Comparison of ENCODE assay signal across 13 cellular contexts in genomic region chr14:23877111-23877510, GRCh38.
DNase-seq lines count a peak whose midpoint lies in the region; ATAC-seq, FAIRE-seq and TF ChIP-seq lines count a peak whose summit lies in the region.
"Had no signal": no experiment of that assay in that cellular context is flagged by ENCODE, and none has a peak within 500 bp of the region (broad histone marks: within the 10 kb centered on the region; RNA-seq: fewer than 3 reads in every experiment).

No MANE protein-coding gene starts in this region.

- H3K27me3 ChIP-seq in ovary = no peaks in the 10 kb centered on the region
- H3K27me3 ChIP-seq in CD8-positive, alpha-beta T cell (ENCODE audit: insufficient read depth, low read length) = peaks cover 4% of the 10 kb centered on the region

- no peaks in the 10 kb centered on the region for H3K4me1 ChIP-seq in ovary (ENCODE audit: insufficient read depth)
- H3K4me1 ChIP-seq in CD8-positive, alpha-beta T cell (ENCODE audit: insufficient read depth, low read length) = no peaks in the 10 kb centered on the region

- TF ChIP-seq CTCF in ovary (IDR thresholded peaks at IDR 0.05) = no peak
- TF ChIP-seq CTCF in CD8-positive, alpha-beta T cell (IDR thresholded peaks at IDR 0.05) = no peak

- 93 to 97% (median 94%) methylated on average over 4 of the region's 4 CpGs for WGBS in ovary, 3 donors

- CTCF ChIA-PET in activated CD4-positive, alpha-beta T cell treated with anti-CD3 and anti-CD28 coated beads for 36 hours (lab: Charles Lee) = interaction anchor here (1.1 kb wide), 1 partner anchor 149 kb away, joined by 6 read pairs; no protein-coding TSS in a partner anchor
- CTCF ChIA-PET in CD8-positive, alpha-beta T cell (lab: Charles Lee) = no interaction called here

- H3K27me3 Mint-ChIP-seq in activated CD4-positive, alpha-beta T cell treated with anti-CD3 and anti-CD28 coated beads for 36 hours = peaks cover 10% of the 10 kb centered on the region
- peaks cover 15% of the 10 kb centered on the region for H3K27me3 Mint-ChIP-seq in CD8-positive, alpha-beta T cell (ENCODE audit: low read depth)

- peak; percentile 20 for DNase-seq in activated CD4-positive, alpha-beta T cell treated with anti-CD3 and anti-CD28 coated beads for 36 hours
- no peak for DNase-seq in activated CD4-positive, alpha-beta T cell treated with anti-CD3 and anti-CD28 coated beads, Interleukin-2, amount 50 U/mL, for 4 hours
- peak; percentile 12 for DNase-seq in myocyte (ENCODE audit: low read depth)
- no peak for DNase-seq in H54 (ENCODE audit: insufficient read length, low spot score)
- no peak for DNase-seq in ovary
- no peak for DNase-seq in CD8-positive, alpha-beta T cell
- DNase-seq: 8988T, anterior cingulate cortex, mammary epithelial cell, NCI-H1417, NCI-H69 had no signal

- no peak overlapping the region for H3K4me3 ChIP-seq in ovary
- H3K4me3 ChIP-seq in CD8-positive, alpha-beta T cell (ENCODE audit: low read depth, low read length) = no peak overlapping the region

- no peaks in the 10 kb centered on the region for H3K36me3 ChIP-seq in ovary
- H3K36me3 ChIP-seq in CD8-positive, alpha-beta T cell (ENCODE audit: insufficient read depth, low read length) = no peaks in the 10 kb centered on the region

- peak; percentile 61 for ATAC-seq in activated CD4-positive, alpha-beta T cell treated with anti-CD3 and anti-CD28 coated beads for 36 hours
- ATAC-seq in GM21447 (IDR thresholded peaks at IDR 0.05; ENCODE audit: unreplicated experiment) (peak; percentile 61), HG03039 (IDR thresholded peaks at IDR 0.05; ENCODE audit: unreplicated experiment) (peak; percentile 61)
- no peak for ATAC-seq in CD8-positive, alpha-beta T cell

- H3K27ac ChIP-seq in ovary = no peak overlapping the region
- no peak overlapping the region for H3K27ac ChIP-seq in CD8-positive, alpha-beta T cell (ENCODE audit: low read depth, low read length)

- POLR2A ChIA-PET in activated CD4-positive, alpha-beta T cell treated with anti-CD3 and anti-CD28 coated beads for 36 hours (lab: Charles Lee) = no interaction called here
- POLR2A ChIA-PET in CD8-positive, alpha-beta T cell (lab: Charles Lee) = no interaction called here

- H3K36me3 Mint-ChIP-seq in activated CD4-positive, alpha-beta T cell treated with anti-CD3 and anti-CD28 coated beads for 36 hours (ENCODE audit: low read depth) = no peaks in the 10 kb centered on the region
- H3K36me3 Mint-ChIP-seq in CD8-positive, alpha-beta T cell = no peaks in the 10 kb centered on the region

- no peak overlapping the region for H3K4me3 Mint-ChIP-seq in activated CD4-positive, alpha-beta T cell treated with anti-CD3 and anti-CD28 coated beads for 36 hours
- H3K4me3 Mint-ChIP-seq in CD8-positive, alpha-beta T cell = no peak overlapping the region

- no peaks in the 10 kb centered on the region for H3K9me3 ChIP-seq in ovary
- H3K9me3 ChIP-seq in CD8-positive, alpha-beta T cell (ENCODE audit: low read length) = no peaks in the 10 kb centered on the region

- intact Hi-C loops in activated CD4-positive, alpha-beta T cell treated with anti-CD3 and anti-CD28 coated beads for 36 hours (cut with DNase I, micrococcal nuclease) = no loop called here
- intact Hi-C loops in ovary (cut with DNase I) = no loop called here
- intact Hi-C loops in CD8-positive, alpha-beta T cell (cut with DNase I, micrococcal nuclease) = no loop called here

- peak overlapping the region; percentile 64 for H3K27ac Mint-ChIP-seq in activated CD4-positive, alpha-beta T cell treated with anti-CD3 and anti-CD28 coated beads for 36 hours
- H3K27ac Mint-ChIP-seq in CD8-positive, alpha-beta T cell = no peak overlapping the region

- H3K4me1 Mint-ChIP-seq in activated CD4-positive, alpha-beta T cell treated with anti-CD3 and anti-CD28 coated beads for 36 hours = peaks cover 18% of the 10 kb centered on the region
- H3K4me1 Mint-ChIP-seq in CD8-positive, alpha-beta T cell (ENCODE audit: low read depth) = no peaks in the 10 kb centered on the region

- TF ChIP-seq EP300 in ovary (IDR thresholded peaks at IDR 0.05) = no peak

- no peak for TF ChIP-seq POLR2A in H54 (IDR thresholded peaks at IDR 0.05; ENCODE audit: low read depth, low read length)
- TF ChIP-seq POLR2A in ovary (IDR thresholded peaks at IDR 0.05) = no peak

- FAIRE-seq in H54 (lab: Jason Lieb, UNC) = no peak

- no peaks in the 10 kb centered on the region for H3K9me3 Mint-ChIP-seq in activated CD4-positive, alpha-beta T cell treated with anti-CD3 and anti-CD28 coated beads for 36 hours (ENCODE audit: low read depth)
- H3K9me3 Mint-ChIP-seq in CD8-positive, alpha-beta T cell = peaks cover 5% of the 10 kb centered on the region

Comparison
In these comparisons a context has a peak if more than half of its experiments do, and no peak if none do; other contexts are left out.
1. DNase-seq: peak in activated CD4-positive, alpha-beta T cell treated with anti-CD3 and anti-CD28 coated beads for 36 hours (single experiment) and myocyte (single experiment); none in activated CD4-positive, alpha-beta T cell treated with anti-CD3 and anti-CD28 coated beads, Interleukin-2, amount 50 U/mL, for 4 hours (0 of 2), H54 (single experiment), ovary (0 of 5) and CD8-positive, alpha-beta T cell (0 of 7).